8 cellular contexts compared by ENCODE assay signal in genomic region chr1:84299536-84300260, GRCh38. TPM values are rescaled to one million over a fixed set of nuclear protein-coding genes. Genes with fewer than 3 reads are reported as not detected.
DNase-seq lines count a peak whose midpoint lies in the region; ATAC-seq lines count a peak whose summit lies in the region.

No MANE protein-coding gene starts in this region.

- intact Hi-C loops in activated CD4-positive, alpha-beta memory T cell treated with anti-CD3 and anti-CD28 coated beads for 36 hours (cut with micrococcal nuclease) = loop anchor here (1.0 to 5.0 kb wide), 3 partner anchors 133 to 155 kb away; partner anchors contain the start of gene PRKACB

- H3K9me3 Mint-ChIP-seq in activated T-cell treated with anti-CD3 and anti-CD28 coated beads, Interleukin-2, amount 50 U/mL, for 72 hours = no peaks in the 10 kb centered on the region
- peaks cover 2% of the 10 kb centered on the region for H3K9me3 Mint-ChIP-seq in activated CD4-positive, alpha-beta memory T cell treated with anti-CD3 and anti-CD28 coated beads for 36 hours

- H3K4me1 Mint-ChIP-seq in activated T-cell treated with anti-CD3 and anti-CD28 coated beads, Interleukin-2, amount 50 U/mL, for 72 hours (ENCODE audit: low read depth) = peaks cover 41% of the 10 kb centered on the region
- peaks cover 37% of the 10 kb centered on the region for H3K4me1 Mint-ChIP-seq in activated CD4-positive, alpha-beta memory T cell treated with anti-CD3 and anti-CD28 coated beads for 36 hours (ENCODE audit: low read depth)

- H3K4me3 Mint-ChIP-seq in activated T-cell treated with anti-CD3 and anti-CD28 coated beads, Interleukin-2, amount 50 U/mL, for 72 hours = peak overlapping the region; percentile 91 to 92
- H3K4me3 Mint-ChIP-seq in activated CD4-positive, alpha-beta memory T cell treated with anti-CD3 and anti-CD28 coated beads for 36 hours = peak overlapping the region; percentile 82

- H3K27me3 ChIP-seq in iPS DF 6.9 (ENCODE audit: control insufficient read depth, insufficient read depth, low read length) (no peaks in the 10 kb centered on the region), stomach smooth muscle (ENCODE audit: control insufficient read depth in 1 of 2, insufficient read depth in 2 of 2, low read length in 2 of 2) (no peaks in the 10 kb centered on the region)

- H3K27ac ChIP-seq in iPS DF 6.9 (ENCODE audit: low read length) (no peak overlapping the region), stomach smooth muscle (ENCODE audit: low read length) (peak overlapping the region; percentile 72)

- peaks cover 0 to 5% of the 10 kb centered on the region in 2 donors for H3K36me3 Mint-ChIP-seq in activated T-cell treated with anti-CD3 and anti-CD28 coated beads, Interleukin-2, amount 50 U/mL, for 72 hours (ENCODE audit: insufficient read depth in 2 of 2)
- H3K36me3 Mint-ChIP-seq in activated CD4-positive, alpha-beta memory T cell treated with anti-CD3 and anti-CD28 coated beads for 36 hours = no peaks in the 10 kb centered on the region

- H3K9me3 ChIP-seq in iPS DF 6.9 (ENCODE audit: control insufficient read depth, insufficient read depth, low read length) (no peaks in the 10 kb centered on the region), stomach smooth muscle (ENCODE audit: control insufficient read depth in 2 of 2, low read length in 2 of 2) (no peaks in the 10 kb centered on the region)

- H3K27ac Mint-ChIP-seq in activated T-cell treated with anti-CD3 and anti-CD28 coated beads, Interleukin-2, amount 50 U/mL, for 72 hours = no peak overlapping the region
- no peak overlapping the region for H3K27ac Mint-ChIP-seq in activated CD4-positive, alpha-beta memory T cell treated with anti-CD3 and anti-CD28 coated beads for 36 hours

- no peak for DNase-seq in activated T-cell treated with anti-CD3 and anti-CD28 coated beads, Interleukin-2, amount 50 U/mL, for 72 hours
- DNase-seq in activated T-cell treated with anti-CD3 and anti-CD28 coated beads, Interleukin-2, amount 50 U/mL, for 1 hour = no peak
- DNase-seq in activated CD4-positive, alpha-beta memory T cell treated with anti-CD3 and anti-CD28 coated beads for 36 hours = no peak
- no peak for DNase-seq in iPS DF 6.9 (ENCODE audit: low read depth, low spot score)
- no peak for DNase-seq in NCI-H524 treated with DMSO at 0.1 percent for 48 hours (lab: John Stamatoyannopoulos, UW)
- DNase-seq in activated naive CD4-positive, alpha-beta T cell treated with anti-CD3 and anti-CD28 coated beads, Interleukin-2, amount 50 U/mL, for 16 hours = no peak

- H3K36me3 ChIP-seq in iPS DF 6.9 (ENCODE audit: control insufficient read depth, insufficient read depth, low read length) = no peaks in the 10 kb centered on the region
- no peaks in the 10 kb centered on the region for H3K36me3 ChIP-seq in stomach smooth muscle (ENCODE audit: control insufficient read depth in 2 of 2, insufficient read depth in 2 of 2, low read length in 2 of 2)

- CTCF ChIA-PET in activated CD4-positive, alpha-beta memory T cell treated with anti-CD3 and anti-CD28 coated beads for 36 hours (lab: Charles Lee) = interaction anchor here (0.8 kb wide), 1 partner anchor 18 kb away, joined by 4 read pairs; no protein-coding TSS in a partner anchor

- peak overlapping the region in 1 of 2 donors; percentile 76 for H3K9ac ChIP-seq in stomach smooth muscle (ENCODE audit: low read length in 2 of 2)

- H3K27me3 Mint-ChIP-seq in activated T-cell treated with anti-CD3 and anti-CD28 coated beads, Interleukin-2, amount 50 U/mL, for 72 hours (ENCODE audit: low read depth) = no peaks in the 10 kb centered on the region
- H3K27me3 Mint-ChIP-seq in activated CD4-positive, alpha-beta memory T cell treated with anti-CD3 and anti-CD28 coated beads for 36 hours = peaks cover 24% of the 10 kb centered on the region

- POLR2A ChIA-PET in activated CD4-positive, alpha-beta memory T cell treated with anti-CD3 and anti-CD28 coated beads for 36 hours (lab: Charles Lee) = no interaction called here

- WGBS in iPS DF 6.9 (ENCODE audit: insufficient coverage, insufficient read length) = no CpG with 5 or more reads among the region's 4 CpGs

- H3K4me1 ChIP-seq in iPS DF 6.9 (ENCODE audit: control insufficient read depth, insufficient read depth, low read length) (peaks cover 4% of the 10 kb centered on the region; the same call in 1 of the 2 replicates), stomach smooth muscle (ENCODE audit: control insufficient read depth, insufficient read depth, low read length) (peaks cover 14% of the 10 kb centered on the region)

- peak overlapping the region; percentile 77; the same call in 1 of the 2 replicates for H3K4me3 ChIP-seq in iPS DF 6.9 (ENCODE audit: low read length)
- H3K4me3 ChIP-seq in stomach smooth muscle (ENCODE audit: low read length in 2 of 2) = peak overlapping the region; percentile 86 to 90

- ATAC-seq in activated T-cell treated with anti-CD3 and anti-CD28 coated beads, Interleukin-2, amount 50 U/mL, for 72 hours (replicated peaks in 1 of 2) = no peak
- ATAC-seq in GM19035 (IDR thresholded peaks at IDR 0.05; ENCODE audit: unreplicated experiment) = no peak

RNA-seq across cellular contexts. Expression of gene SAMD13, which starts 1.8 kb away (rescaled TPM):
- 1 to 10 TPM in 1 of 2 donors, under 1 TPM in 1; 0.46 to 1.7 TPM for total RNA-seq in activated T-cell treated with anti-CD3 and anti-CD28 coated beads, Interleukin-2, amount 50 U/mL, for 72 hours
- total RNA-seq in activated CD4-positive, alpha-beta memory T cell treated with anti-CD3 and anti-CD28 coated beads for 36 hours = under 1 TPM; 0.38 to 0.48 TPM
